Comparison of ENCODE assay signal across 18 cellular contexts in the genomic region with DNA sequence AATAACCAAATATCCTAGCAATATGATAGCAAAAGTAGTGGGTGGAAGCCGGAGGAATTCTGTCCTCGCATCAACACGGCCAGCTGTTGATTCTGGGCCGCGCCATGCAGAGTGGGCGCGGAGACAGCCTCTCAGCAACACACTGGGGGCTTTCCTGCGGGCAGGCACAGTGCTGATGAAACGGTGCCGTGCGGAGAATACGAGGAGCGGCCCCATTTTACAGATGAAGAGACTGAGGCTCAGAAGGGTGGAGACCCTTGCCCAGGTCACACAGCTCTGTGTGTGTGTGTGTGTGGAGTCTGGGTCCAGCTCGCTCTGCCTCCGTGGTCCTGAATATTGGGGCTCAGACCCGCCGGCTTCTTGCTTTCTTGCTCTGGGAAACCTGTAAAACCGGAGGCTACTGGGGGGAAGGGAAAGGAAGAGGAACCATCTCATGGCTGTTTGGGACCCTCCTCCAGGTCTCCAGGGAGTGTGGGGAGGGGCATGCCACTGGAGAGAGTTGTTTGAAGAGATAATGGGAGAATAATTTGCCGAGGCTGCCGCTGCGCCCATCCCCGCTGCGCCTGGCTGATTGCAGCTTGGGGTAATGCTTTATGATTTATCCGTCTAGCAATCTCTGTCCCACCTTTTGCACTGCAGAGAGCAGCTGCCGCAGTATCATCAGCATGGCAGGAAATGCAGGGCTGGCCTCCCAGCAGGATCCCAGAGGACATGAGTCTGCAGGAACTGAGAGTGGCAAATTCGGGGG. TPM values are rescaled to one million over a fixed set of nuclear protein-coding genes. Genes with fewer than 3 reads are reported as not detected.
DNase-seq lines count a peak whose midpoint lies in the region; ATAC-seq and TF ChIP-seq lines count a peak whose summit lies in the region.
"Had no signal": no experiment of that assay in that cellular context is flagged by ENCODE, and none has a peak within 500 bp of the region (broad histone marks: within the 10 kb centered on the region; RNA-seq: fewer than 3 reads in every experiment).

No MANE protein-coding gene starts in this region.

- H3K9ac ChIP-seq in stomach smooth muscle (ENCODE audit: low read length in 2 of 2) = no peak overlapping the region
- H3K9ac ChIP-seq: KMS-11 had no signal

- H3K36me3 Mint-ChIP-seq in activated naive CD4-positive, alpha-beta T cell treated with anti-CD3 and anti-CD28 coated beads, Interleukin-2, amount 10 ng/mL, durations not matched to agents 7 days and 5 days = no peaks in the 10 kb centered on the region
- H3K36me3 Mint-ChIP-seq: CD8-positive, alpha-beta memory T cell had no signal

- H3K27ac ChIP-seq in RWPE1 (peak overlapping the region; percentile 42), stomach smooth muscle (ENCODE audit: low read length) (peak overlapping the region; percentile 88), vagina (no peak overlapping the region)
- H3K27ac ChIP-seq: KMS-11 had no signal

- no peak for ATAC-seq in GM19467 (IDR thresholded peaks at IDR 0.05; ENCODE audit: unreplicated experiment)
- ATAC-seq: esophagus mucosa, sciatic nerve had no signal

- no peak overlapping the region for H3K27ac Mint-ChIP-seq in activated naive CD4-positive, alpha-beta T cell treated with anti-CD3 and anti-CD28 coated beads, Interleukin-2, amount 10 ng/mL, durations not matched to agents 7 days and 5 days
- H3K27ac Mint-ChIP-seq: activated naive CD4-positive, alpha-beta T cell treated with anti-CD3 and anti-CD28 coated beads for 36 hours had no signal

- POLR2A ChIA-PET in RWPE1 (lab: Yijun Ruan, JAX; ENCODE audit: low non-redundant PET) = no interaction called here

- intact Hi-C loops in vagina (cut with DNase I) = no loop called here

- H3K27me3 ChIP-seq in stomach smooth muscle (ENCODE audit: control insufficient read depth in 1 of 2, insufficient read depth in 2 of 2, low read length in 2 of 2) (no peaks in the 10 kb centered on the region), vagina (no peaks in the 10 kb centered on the region)

- CTCF ChIA-PET in RWPE1 (lab: Yijun Ruan, JAX) = no interaction called here
- CTCF ChIA-PET in activated naive CD4-positive, alpha-beta T cell treated with anti-CD3 and anti-CD28 coated beads, Interleukin-2, amount 10 ng/mL, durations not matched to agents 7 days and 5 days (lab: Charles Lee) = no interaction called here

- H3K4me1 ChIP-seq in stomach smooth muscle (ENCODE audit: control insufficient read depth, insufficient read depth, low read length) = peaks cover 57% of the 10 kb centered on the region
- H3K4me1 ChIP-seq in vagina = peaks cover 25% of the 10 kb centered on the region

- H3K4me3 Mint-ChIP-seq in activated naive CD4-positive, alpha-beta T cell treated with anti-CD3 and anti-CD28 coated beads, Interleukin-2, amount 10 ng/mL, durations not matched to agents 7 days and 5 days = no peak overlapping the region
- H3K4me3 Mint-ChIP-seq: activated naive CD4-positive, alpha-beta T cell treated with anti-CD3 and anti-CD28 coated beads for 36 hours; CD8-positive, alpha-beta memory T cell had no signal

- H3K27me3 Mint-ChIP-seq in activated naive CD4-positive, alpha-beta T cell treated with anti-CD3 and anti-CD28 coated beads, Interleukin-2, amount 10 ng/mL, durations not matched to agents 7 days and 5 days = peaks cover 19% of the 10 kb centered on the region

- H3K4me3 ChIP-seq in stomach smooth muscle (ENCODE audit: low read length in 2 of 2) (no peak overlapping the region), vagina (no peak overlapping the region)

- no peak for TF ChIP-seq CTCF in RWPE1 (conservative IDR thresholded peaks at IDR 0.05; ENCODE audit: low read depth)
- no peak for TF ChIP-seq CTCF in vagina (IDR thresholded peaks at IDR 0.05)

- H3K36me3 ChIP-seq in stomach smooth muscle (ENCODE audit: control insufficient read depth in 2 of 2, insufficient read depth in 2 of 2, low read length in 2 of 2) = peaks cover 3 to 7% of the 10 kb centered on the region in 2 donors
- H3K36me3 ChIP-seq in vagina = no peaks in the 10 kb centered on the region

- H3K9me3 Mint-ChIP-seq in activated naive CD4-positive, alpha-beta T cell treated with anti-CD3 and anti-CD28 coated beads, Interleukin-2, amount 10 ng/mL, durations not matched to agents 7 days and 5 days = no peaks in the 10 kb centered on the region
- H3K9me3 Mint-ChIP-seq: activated naive CD4-positive, alpha-beta T cell treated with anti-CD3 and anti-CD28 coated beads for 36 hours; CD8-positive, alpha-beta memory T cell had no signal

- TF ChIP-seq POLR2A in vagina (IDR thresholded peaks at IDR 0.05) = no peak

- DNase-seq in NCI-H1417 (lab: John Stamatoyannopoulos, UW) = peak; percentile 8 to 93 (median 75)
- no peak for DNase-seq in RWPE1 (ENCODE audit: low spot score)
- DNase-seq in iPS-NIHi7 (ENCODE audit: extremely low spot score) = peak; percentile 42
- DNase-seq in vagina (ENCODE audit: extremely low spot score in 2 of 2) = no peak
- DNase-seq in activated T-cell treated with anti-CD3 and anti-CD28 coated beads, Interleukin-2, amount 50 U/mL, for 48 hours = no peak
- DNase-seq in activated naive CD4-positive, alpha-beta T cell treated with anti-CD3 and anti-CD28 coated beads, Interleukin-2, amount 10 ng/mL, durations not matched to agents 7 days and 5 days = no peak
- DNase-seq: activated naive CD4-positive, alpha-beta T cell treated with anti-CD3 and anti-CD28 coated beads for 36 hours; CD8-positive, alpha-beta memory T cell; NCI-H446; RPMI8226; T1000 had no signal

- H3K9me3 ChIP-seq in stomach smooth muscle (ENCODE audit: control insufficient read depth in 2 of 2, low read length in 2 of 2) = no peaks in the 10 kb centered on the region
- no peaks in the 10 kb centered on the region for H3K9me3 ChIP-seq in vagina

- no peaks in the 10 kb centered on the region for H3K4me1 Mint-ChIP-seq in activated naive CD4-positive, alpha-beta T cell treated with anti-CD3 and anti-CD28 coated beads, Interleukin-2, amount 10 ng/mL, durations not matched to agents 7 days and 5 days
- H3K4me1 Mint-ChIP-seq: CD8-positive, alpha-beta memory T cell had no signal

RNA-seq across cellular contexts. Expression of a gene that starts 36.6 kb away (rescaled TPM):
- total RNA-seq in vagina = 20.4 TPM

RNA-seq across cellular contexts. Expression of a gene that starts 56.8 kb away (rescaled TPM):
- total RNA-seq in vagina = 5.2 TPM
- total RNA-seq: activated CD8-positive, alpha-beta memory T cell treated with anti-CD3 and anti-CD28 coated beads for 36 hours; activated naive CD4-positive, alpha-beta T cell treated with anti-CD3 and anti-CD28 coated beads for 36 hours; CD8-positive, alpha-beta memory T cell; mononuclear cell had no signal

Comparison
In these comparisons a context has a peak if more than half of its experiments do, and no peak if none do; other contexts are left out.
1. DNase-seq: peak in NCI-H1417 (3 of 3) and iPS-NIHi7 (single experiment); none in RWPE1 (single experiment), vagina (0 of 2), activated T-cell treated with anti-CD3 and anti-CD28 coated beads, Interleukin-2, amount 50 U/mL, for 48 hours (0 of 2) and activated naive CD4-positive, alpha-beta T cell treated with anti-CD3 and anti-CD28 coated beads, Interleukin-2, amount 10 ng/mL, durations not matched to agents 7 days and 5 days (single experiment).